Comparison of ENCODE assay signal across 25 cellular contexts in the genomic region with DNA sequence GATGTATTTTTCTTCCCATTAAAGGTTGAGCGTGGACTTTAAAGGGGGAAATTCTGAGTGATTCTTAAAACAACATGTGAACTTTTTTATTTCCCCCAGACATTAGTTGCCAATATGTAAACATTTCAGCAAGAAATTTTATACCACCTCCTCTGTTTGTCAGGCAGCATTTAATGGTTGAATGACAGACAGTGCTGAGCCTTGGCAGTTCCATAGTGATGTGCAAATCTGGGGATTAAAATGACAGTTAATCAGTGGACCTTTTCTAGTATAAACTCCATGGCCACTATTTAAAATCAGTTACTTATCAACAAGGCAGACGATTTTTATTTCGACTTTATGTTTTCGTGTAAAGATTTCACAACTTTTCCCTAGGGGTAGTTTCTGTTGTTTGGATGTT.
DNase-seq lines count a peak whose midpoint lies in the region; ATAC-seq and TF ChIP-seq lines count a peak whose summit lies in the region.
"Had no signal": no experiment of that assay in that cellular context is flagged by ENCODE, and none has a peak within 500 bp of the region (broad histone marks: within the 10 kb centered on the region; RNA-seq: fewer than 3 reads in every experiment).

No MANE protein-coding gene starts in this region.

- no peak for ATAC-seq in Panc1
- no peak for ATAC-seq in thoracic aorta (ENCODE audit: insufficient number of reproducible peaks, low FRiP score, low read depth)
- ATAC-seq: PC-3 had no signal

- TF ChIP-seq CTCF in Panc1 (IDR thresholded peaks at IDR 0.05) = no peak
- no peak for TF ChIP-seq CTCF in neural progenitor cell (IDR thresholded peaks at IDR 0.05)
- TF ChIP-seq CTCF in thoracic aorta (IDR thresholded peaks at IDR 0.05) = no peak

- H3K36me3 Mint-ChIP-seq in neural progenitor cell = peaks cover 2% of the 10 kb centered on the region
- H3K36me3 Mint-ChIP-seq: CD14-positive monocyte had no signal

- H2BK15ac ChIP-seq in mesenchymal stem cell (ENCODE audit: low read depth, poor library complexity, severe bottlenecking) = no peak overlapping the region

- in situ Hi-C loops in Panc1 (cut with HindIII; ENCODE audit: low pct_unique_long_range_greater_than_20kb, low sequenced_read_pairs) = no loop called here

- BruUV-seq in Panc1 (replicated peaks; lab: Mats Ljungman, UMichigan) = no TSS peak

- no peaks in the 10 kb centered on the region for H3K79me2 ChIP-seq in neural progenitor cell (ENCODE audit: low read depth)

- POLR2A ChIA-PET in Panc1 (lab: Charles Lee) = no interaction called here

- no peak overlapping the region for H3K9ac ChIP-seq in neural progenitor cell
- H3K9ac ChIP-seq in mesenchymal stem cell (ENCODE audit: low read length) = no peak overlapping the region
- H3K9ac ChIP-seq: SK-N-SH had no signal

- no peak overlapping the region for H2BK5ac ChIP-seq in mesenchymal stem cell (ENCODE audit: low read depth, low read length, poor library complexity, severe bottlenecking)

- H3K27ac ChIP-seq in Panc1 (ENCODE audit: low read length) (peak overlapping the region; percentile 48), neural progenitor cell (no peak overlapping the region), thoracic aorta (peak overlapping the region in 1 of 2 donors; percentile 37), mesenchymal stem cell (ENCODE audit: low read length, poor library complexity, severe bottlenecking) (no peak overlapping the region)
- H3K27ac ChIP-seq: RWPE1 had no signal

- H3K27me3 Mint-ChIP-seq in neural progenitor cell (ENCODE audit: insufficient read depth, low read depth) = no peaks in the 10 kb centered on the region

- CTCF ChIA-PET in Panc1 (lab: Charles Lee) = no interaction called here

- no peaks in the 10 kb centered on the region for H3K79me1 ChIP-seq in mesenchymal stem cell (replicated peaks; ENCODE audit: low read length, poor library complexity, severe bottlenecking)

- no peaks in the 10 kb centered on the region for H3K9me3 Mint-ChIP-seq in neural progenitor cell
- H3K9me3 Mint-ChIP-seq: HFFc6 had no signal

- H3K27me3 ChIP-seq in Panc1 (ENCODE audit: control insufficient read depth, insufficient read depth, low read length) (no peaks in the 10 kb centered on the region), neural progenitor cell (no peaks in the 10 kb centered on the region), thoracic aorta (replicated peaks; ENCODE audit: insufficient read depth) (no peaks in the 10 kb centered on the region), mesenchymal stem cell (ENCODE audit: control insufficient read depth in 1 of 2, insufficient read depth in 1 of 2, low read length in 2 of 2) (no peaks in the 10 kb centered on the region)

- peaks cover 11% of the 10 kb centered on the region for H3K4me1 Mint-ChIP-seq in neural progenitor cell
- H3K4me1 Mint-ChIP-seq: CD14-positive monocyte had no signal

- no peak overlapping the region for H3K4me3 Mint-ChIP-seq in neural progenitor cell
- H3K4me3 Mint-ChIP-seq: CD14-positive monocyte, HFFc6 had no signal

- no peak overlapping the region for H3K27ac Mint-ChIP-seq in neural progenitor cell
- H3K27ac Mint-ChIP-seq: CD14-positive monocyte, HFFc6 had no signal

- H3K4me3 ChIP-seq in Panc1 (ENCODE audit: low read depth in 2 of 2, low read length in 2 of 2) (no peak overlapping the region), neural progenitor cell (no peak overlapping the region), thoracic aorta (peak overlapping the region; percentile 13), mesenchymal stem cell (ENCODE audit: insufficient read depth in 1 of 2, low read depth in 1 of 2, low read length in 2 of 2) (peak overlapping the region in 1 of 2 experiments; percentile 40)

- H3K36me3 ChIP-seq in Panc1 (ENCODE audit: control insufficient read depth, insufficient read depth, low read length) (no peaks in the 10 kb centered on the region), neural progenitor cell (no peaks in the 10 kb centered on the region), thoracic aorta (no peaks in the 10 kb centered on the region), mesenchymal stem cell (ENCODE audit: control insufficient read depth in 1 of 2, insufficient read depth in 2 of 2, low read depth in 1 of 2, low read length in 2 of 2) (no peaks in the 10 kb centered on the region)

- H4K8ac ChIP-seq in mesenchymal stem cell (ENCODE audit: low read length) = no peak overlapping the region

- no peak overlapping the region for H3K14ac ChIP-seq in mesenchymal stem cell (ENCODE audit: low read length in 2 of 2)

- no peak overlapping the region for H4K91ac ChIP-seq in mesenchymal stem cell (ENCODE audit: low read length)

- DNase-seq in NCI-H82 (lab: John Stamatoyannopoulos, UW) = peak; percentile 4
- no peak for DNase-seq in NCI-H82 treated with DMSO at 0.1 percent for 48 hours (lab: John Stamatoyannopoulos, UW; ENCODE audit: unreplicated experiment)
- DNase-seq in Panc1 (ENCODE audit: low read depth, low spot score) = no peak
- no peak for DNase-seq in neural progenitor cell (ENCODE audit: low spot score)
- no peak for DNase-seq in thoracic aorta (ENCODE audit: low spot score)
- no peak for DNase-seq in NCI-H1436 treated with DMSO at 0.1 percent for 48 hours (lab: John Stamatoyannopoulos, UW)
- no peak for DNase-seq in COLO829 (ENCODE audit: low spot score)
- no peak for DNase-seq in mesenchymal stem cell
- DNase-seq: 8988T, DMS79, HFFc6, KBM-7, MM.1S, NCI-H1048, NCI-H1417 treated with DMSO at 0.1 percent for 48 hours, NCI-H187 treated with DMSO at 0.1 percent for 48 hours, NCI-H2107, NCI-H2227 treated with DMSO at 0.1 percent for 48 hours, NCI-H510A treated with DMSO at 0.1 percent for 48 hours, NCI-H774, PC-3, SIG-M5, SK-N-SH had no signal

- H2AK5ac ChIP-seq in mesenchymal stem cell (ENCODE audit: low read length, severe bottlenecking) = no peak overlapping the region

- no peaks in the 10 kb centered on the region for H4K20me1 ChIP-seq in neural progenitor cell (ENCODE audit: low read depth)

- H3K4me2 ChIP-seq in neural progenitor cell (no peak overlapping the region), mesenchymal stem cell (ENCODE audit: low read length, poor library complexity, severe bottlenecking) (no peak overlapping the region)
- H3K4me2 ChIP-seq: SK-N-SH had no signal

- no peaks in the 10 kb centered on the region for H3K9me3 ChIP-seq in Panc1 (ENCODE audit: control insufficient read depth, insufficient read depth, low read depth, low read length)
- no peaks in the 10 kb centered on the region for H3K9me3 ChIP-seq in neural progenitor cell (ENCODE audit: low read depth)
- H3K9me3 ChIP-seq in thoracic aorta = no peaks in the 10 kb centered on the region
- no peaks in the 10 kb centered on the region for H3K9me3 ChIP-seq in mesenchymal stem cell (ENCODE audit: control insufficient read depth, low read length)
- H3K9me3 ChIP-seq: SK-N-SH had no signal

- H3K23ac ChIP-seq in mesenchymal stem cell (ENCODE audit: low read length in 2 of 2) = no peak overlapping the region

- H3K4ac ChIP-seq in mesenchymal stem cell (ENCODE audit: low read depth in 1 of 2, low read length in 2 of 2) = no peak overlapping the region

- H3K4me1 ChIP-seq in Panc1 (ENCODE audit: control insufficient read depth, insufficient read depth, low read length) (peaks cover 22% of the 10 kb centered on the region), neural progenitor cell (peaks cover 7% of the 10 kb centered on the region), thoracic aorta (ENCODE audit: control insufficient read depth in 1 of 2, low read depth in 2 of 2) (peaks cover 25 to 35% of the 10 kb centered on the region in 2 donors), mesenchymal stem cell (ENCODE audit: control insufficient read depth, insufficient read depth, low read depth, low read length) (no peaks in the 10 kb centered on the region)

- H2BK12ac ChIP-seq in mesenchymal stem cell (ENCODE audit: low read length in 2 of 2) = no peak overlapping the region

- peak overlapping the region; percentile 3 for H2AFZ ChIP-seq in neural progenitor cell (replicated peaks)
- no peak overlapping the region for H2AFZ ChIP-seq in mesenchymal stem cell (ENCODE audit: low read depth, low read length)

- no peaks in the 10 kb centered on the region for H3F3A ChIP-seq in neural progenitor cell (ENCODE audit: low read depth)

- H2BK120ac ChIP-seq in mesenchymal stem cell (ENCODE audit: low read depth, low read length) = no peak overlapping the region

- no peak overlapping the region for H3K18ac ChIP-seq in mesenchymal stem cell (ENCODE audit: low read depth in 1 of 2, low read length in 2 of 2)

- WGBS in mesenchymal stem cell = 63% methylated on average over 4 of the region's 4 CpGs

- intact Hi-C loops in Panc1 (cut with micrococcal nuclease; ENCODE audit: unreplicated experiment) = no loop called here
